In genomic region chr4:5052424-5052702, GRCh38 we compare ENCODE assay signal across 11 cellular contexts. TPM values are rescaled to one million over a fixed set of nuclear protein-coding genes. Genes with fewer than 3 reads are reported as not detected.
A peak's percentile ranks its signal among the peaks of the same experiment; 100 is the strongest.
DNase-seq lines count a peak whose midpoint lies in the region; ATAC-seq and TF ChIP-seq lines count a peak whose summit lies in the region.
"Had no signal": no experiment of that assay in that cellular context is flagged by ENCODE, and none has a peak within 500 bp of the region (broad histone marks: within the 10 kb centered on the region; RNA-seq: fewer than 3 reads in every experiment).

No MANE protein-coding gene starts in this region.

- H3K4me1 Mint-ChIP-seq in CD4-positive, alpha-beta memory T cell = peaks cover 3 to 24% (median 10%) of the 10 kb centered on the region in 4 donors
- peaks cover 7% of the 10 kb centered on the region for H3K4me1 Mint-ChIP-seq in activated CD8-positive, alpha-beta memory T cell treated with anti-CD3 and anti-CD28 coated beads, Interleukin-2, amount 10 ng/mL, durations not matched to agents 7 days and 5 days

- no peaks in the 10 kb centered on the region for H3K36me3 ChIP-seq in CD4-positive, alpha-beta memory T cell (ENCODE audit: insufficient read depth, low read length)
- no peaks in the 10 kb centered on the region for H3K36me3 ChIP-seq in psoas muscle (ENCODE audit: insufficient read depth in 1 of 2, low read depth in 1 of 2)
- H3K36me3 ChIP-seq: HAP-1 had no signal

- H3K27me3 Mint-ChIP-seq in CD4-positive, alpha-beta memory T cell = peaks cover 28 to 30% of the 10 kb centered on the region in 2 donors
- peaks cover 43% of the 10 kb centered on the region for H3K27me3 Mint-ChIP-seq in activated CD8-positive, alpha-beta memory T cell treated with anti-CD3 and anti-CD28 coated beads, Interleukin-2, amount 10 ng/mL, durations not matched to agents 7 days and 5 days

- H3K9me3 ChIP-seq in CD4-positive, alpha-beta memory T cell (ENCODE audit: control insufficient read depth in 1 of 2, low read length in 2 of 2) = no peaks in the 10 kb centered on the region
- H3K9me3 ChIP-seq in psoas muscle = no peaks in the 10 kb centered on the region
- H3K9me3 ChIP-seq: HAP-1 had no signal

- CTCF ChIA-PET in CD4-positive, alpha-beta memory T cell (lab: Charles Lee; ENCODE audit: partially characterized antibody) = no interaction called here
- CTCF ChIA-PET in activated CD8-positive, alpha-beta memory T cell treated with anti-CD3 and anti-CD28 coated beads, Interleukin-2, amount 10 ng/mL, durations not matched to agents 7 days and 5 days (lab: Charles Lee) = no interaction called here
- CTCF ChIA-PET in RWPE1 (lab: Yijun Ruan, JAX) = interaction anchor here (0.7 kb wide), 1 partner anchor 1073 kb away, joined by 3 read pairs; no protein-coding TSS in a partner anchor

- no peak for ATAC-seq in psoas muscle
- no peak for ATAC-seq in HG02885 (IDR thresholded peaks at IDR 0.05; ENCODE audit: poor library complexity, unreplicated experiment)
- no peak for ATAC-seq in activated CD8-positive, alpha-beta memory T cell treated with anti-CD3 and anti-CD28 coated beads, Interleukin-2, amount 10 ng/mL, durations not matched to agents 7 days and 5 days

- no peak overlapping the region for H3K27ac ChIP-seq in CD4-positive, alpha-beta memory T cell (ENCODE audit: low read depth, low read length)
- H3K27ac ChIP-seq in psoas muscle = no peak overlapping the region
- H3K27ac ChIP-seq in RWPE1 = no peak overlapping the region
- H3K27ac ChIP-seq: epithelial cell of prostate had no signal

- intact Hi-C loops in CD4-positive, alpha-beta memory T cell (cut with micrococcal nuclease) = no loop called here
- intact Hi-C loops in psoas muscle (cut with DNase I) = loop anchor here in 1 of 2 donors (5.0 kb wide), 2 partner anchors 85 to 760 kb away; no protein-coding TSS in a partner anchor

- no peak overlapping the region for H3K27ac Mint-ChIP-seq in CD4-positive, alpha-beta memory T cell
- no peak overlapping the region for H3K27ac Mint-ChIP-seq in activated CD8-positive, alpha-beta memory T cell treated with anti-CD3 and anti-CD28 coated beads, Interleukin-2, amount 10 ng/mL, durations not matched to agents 7 days and 5 days

- POLR2A ChIA-PET in CD4-positive, alpha-beta memory T cell (lab: Charles Lee; ENCODE audit: partially characterized antibody) = no interaction called here
- POLR2A ChIA-PET in RWPE1 (lab: Yijun Ruan, JAX; ENCODE audit: low non-redundant PET) = no interaction called here

- H3K36me3 Mint-ChIP-seq in CD4-positive, alpha-beta memory T cell = no peaks in the 10 kb centered on the region
- H3K36me3 Mint-ChIP-seq in activated CD8-positive, alpha-beta memory T cell treated with anti-CD3 and anti-CD28 coated beads, Interleukin-2, amount 10 ng/mL, durations not matched to agents 7 days and 5 days = no peaks in the 10 kb centered on the region

- H3K4me3 Mint-ChIP-seq in CD4-positive, alpha-beta memory T cell = peak overlapping the region in 5 of 8 donors; percentile 33 to 52 (median 35)
- H3K4me3 Mint-ChIP-seq in activated CD8-positive, alpha-beta memory T cell treated with anti-CD3 and anti-CD28 coated beads, Interleukin-2, amount 10 ng/mL, durations not matched to agents 7 days and 5 days = no peak overlapping the region

- no peaks in the 10 kb centered on the region for H3K27me3 ChIP-seq in CD4-positive, alpha-beta memory T cell (ENCODE audit: insufficient read depth, low read length)
- peaks cover 0 to 21% (median 12%) of the 10 kb centered on the region in 3 donors for H3K27me3 ChIP-seq in psoas muscle (ENCODE audit: insufficient read depth in 3 of 3, low read length in 2 of 3)

- H3K4me1 ChIP-seq in CD4-positive, alpha-beta memory T cell (ENCODE audit: insufficient read depth, low read length) = peaks cover 9% of the 10 kb centered on the region
- peaks cover 3% of the 10 kb centered on the region for H3K4me1 ChIP-seq in psoas muscle

- no peak overlapping the region for H3K4me3 ChIP-seq in CD4-positive, alpha-beta memory T cell (ENCODE audit: low read length in 2 of 2)
- H3K4me3 ChIP-seq in fibroblast of the aortic adventitia (ENCODE audit: low read depth, low read length) = peak overlapping the region; percentile 69
- H3K4me3 ChIP-seq in psoas muscle = peak overlapping the region; percentile 58

- TF ChIP-seq CTCF in fibroblast of the aortic adventitia (IDR thresholded peaks at IDR 0.05; ENCODE audit: insufficient read depth, low read length) = no peak
- no peak for TF ChIP-seq CTCF in psoas muscle (IDR thresholded peaks at IDR 0.05)
- no peak for TF ChIP-seq CTCF in RWPE1 (conservative IDR thresholded peaks at IDR 0.05; ENCODE audit: low read depth)

- peaks cover 0 to 4% (median 0%) of the 10 kb centered on the region in 8 donors for H3K9me3 Mint-ChIP-seq in CD4-positive, alpha-beta memory T cell
- H3K9me3 Mint-ChIP-seq in activated CD8-positive, alpha-beta memory T cell treated with anti-CD3 and anti-CD28 coated beads, Interleukin-2, amount 10 ng/mL, durations not matched to agents 7 days and 5 days (ENCODE audit: low read depth) = no peaks in the 10 kb centered on the region

- 28 to 35% (median 32%) methylated on average over 6 of the region's 6 CpGs for WGBS in psoas muscle, 3 donors

- DNase-seq in CD4-positive, alpha-beta memory T cell = no peak
- DNase-seq in fibroblast of the aortic adventitia (ENCODE audit: low read depth) (no peak), psoas muscle (no peak), RWPE1 (ENCODE audit: low spot score) (no peak), SW 1271 (lab: John Stamatoyannopoulos, UW) (no peak)
- no peak for DNase-seq in activated CD8-positive, alpha-beta memory T cell treated with anti-CD3 and anti-CD28 coated beads, Interleukin-2, amount 10 ng/mL, durations not matched to agents 7 days and 5 days
- DNase-seq: NCI-H1105 had no signal

TF ChIP-seq in PFSK-1, 5 proteins besides CTCF, POLR2A, EP300 and RAD21:
- no peak for TF ChIP-seq FOXP2 (optimal IDR thresholded peaks at IDR 0.05; ENCODE audit: borderline replicate concordance, extremely low read depth, extremely low read length, insufficient read depth)
- TF ChIP-seq TAF1 (IDR thresholded peaks at IDR 0.05; ENCODE audit: borderline replicate concordance, insufficient read depth, low read length) = peak; percentile 63; the same call in 1 of the 2 replicates
- no peak for TF ChIP-seq REST (IDR thresholded peaks at IDR 0.05; ENCODE audit: insufficient read depth in 1 of 2, low read depth in 2 of 2, low read length in 2 of 2)
- no peak for TF ChIP-seq POLR2AphosphoS5 (IDR thresholded peaks at IDR 0.05; ENCODE audit: low read depth, low read length)
- TF ChIP-seq SIN3A (IDR thresholded peaks at IDR 0.05; ENCODE audit: borderline replicate concordance, insufficient read depth, low read length) = peak; percentile 69; the same call in 1 of the 2 replicates

RNA-seq across cellular contexts. Expression of gene STK32B, which starts 1.1 kb away (rescaled TPM):
- total RNA-seq in CD4-positive, alpha-beta memory T cell = not detected
- not detected for polyA plus RNA-seq in CD4-positive, alpha-beta memory T cell
- polyA plus RNA-seq in PFSK-1 (2012; ENCODE audit: insufficient read length, low read depth) = 112 TPM
- total RNA-seq in fibroblast of the aortic adventitia (ENCODE audit: low replicate concordance) = 4.0 and 5.3 TPM in 2 replicates
- total RNA-seq in psoas muscle = under 1 TPM; 0.52 to 0.73 (median 0.64) TPM
- polyA plus RNA-seq in psoas muscle = under 1 TPM; 0.14 to 0.35 (median 0.17) TPM
- not detected for total RNA-seq in activated CD8-positive, alpha-beta memory T cell treated with anti-CD3 and anti-CD28 coated beads, Interleukin-2, amount 10 ng/mL, durations not matched to agents 7 days and 5 days

RNA-seq across cellular contexts. Expression of gene CYTL1, which starts 33.1 kb away (rescaled TPM):
- not detected for total RNA-seq in CD4-positive, alpha-beta memory T cell
- not detected for polyA plus RNA-seq in CD4-positive, alpha-beta memory T cell
- polyA plus RNA-seq in PFSK-1 (2012; ENCODE audit: insufficient read length, low read depth) = 63.3 TPM
- total RNA-seq in fibroblast of the aortic adventitia (ENCODE audit: low replicate concordance) (12.5 TPM in 1 of 2 replicates, not detected in the other), psoas muscle (under 1 TPM in 1 of 4 donors, not detected in 3; 0.34 TPM)
- under 1 TPM; 0.05 to 0.13 (median 0.08) TPM for polyA plus RNA-seq in psoas muscle
- total RNA-seq in activated CD8-positive, alpha-beta memory T cell treated with anti-CD3 and anti-CD28 coated beads, Interleukin-2, amount 10 ng/mL, durations not matched to agents 7 days and 5 days = not detected

Comparison
In these comparisons a context has a peak if more than half of its experiments do, and no peak if none do; other contexts are left out.
1. H3K4me3 ChIP-seq: peak in fibroblast of the aortic adventitia (single experiment) and psoas muscle (single experiment); none in CD4-positive, alpha-beta memory T cell (0 of 2).